In the genomic region with DNA sequence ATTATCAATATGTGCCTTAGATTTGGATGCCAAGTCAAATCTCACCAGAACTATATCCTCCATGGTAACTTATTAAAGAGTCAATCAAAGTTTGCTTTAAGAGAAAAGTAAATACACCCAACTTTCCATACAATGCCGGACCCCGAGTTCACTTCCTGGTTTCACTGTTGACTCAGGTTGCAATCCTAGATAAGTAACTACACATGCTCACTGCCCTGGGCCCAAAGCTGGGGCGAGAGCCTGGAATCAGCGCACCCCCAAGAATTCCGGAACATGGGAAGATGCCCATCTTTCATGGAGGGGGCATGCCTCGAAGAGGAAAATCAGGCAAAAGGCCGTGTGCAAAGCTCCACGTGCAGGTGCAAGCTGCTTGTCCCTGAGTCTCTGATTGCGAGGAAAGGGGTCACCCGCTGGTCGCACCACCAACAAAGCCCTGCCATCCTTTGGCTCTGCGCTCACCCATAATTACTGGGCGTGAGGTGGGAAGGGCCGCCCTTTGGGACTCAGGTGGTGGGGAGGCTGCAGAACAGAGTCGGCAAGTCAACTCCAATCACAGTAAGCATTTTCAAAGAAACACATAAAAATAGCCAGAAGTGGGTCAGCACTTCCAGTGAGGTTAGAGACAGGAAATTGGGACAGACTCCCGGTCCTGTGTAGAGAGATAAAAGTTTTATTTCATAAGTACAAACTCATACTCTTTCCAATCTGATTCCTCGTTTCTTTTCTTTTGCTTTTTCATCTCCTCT, we compare ENCODE assay signal across 1 cellular context.
TF ChIP-seq lines count a peak whose summit lies in the region.

No MANE protein-coding gene starts in this region.

TF ChIP-seq in K562, 482 proteins besides CTCF, POLR2A, EP300 and RAD21 (continued from another document):
- TF ChIP-seq FOXK2 (conservative IDR thresholded peaks at IDR 0.05 in 1 of 2, IDR thresholded peaks at IDR 0.05 in 1 of 2; ENCODE audit: low read depth in 2 of 2) = peak; percentile 83 to 90
- peak; percentile 42; the same call in 1 of the 2 replicates for TF ChIP-seq CBFA2T3 (IDR thresholded peaks at IDR 0.05)
- 0 out of 2 replicates have a peak, but pooled peaks have one; percentile 16 for TF ChIP-seq ETV1 (tag; conservative IDR thresholded peaks at IDR 0.05; ENCODE audit: low read depth)
- no peak for TF ChIP-seq NONO (IDR thresholded peaks at IDR 0.05; ENCODE audit: low read depth in 2 of 2, low read length in 1 of 2)
- TF ChIP-seq MECOM (CRISPR knock-in tag; IDR thresholded peaks at IDR 0.05) = peak; percentile 62; the same call in 1 of the 2 replicates
- peak; percentile 49; the same call in 1 of the 2 replicates for TF ChIP-seq RNF2 (IDR thresholded peaks at IDR 0.05)
- TF ChIP-seq, protein P1, sequence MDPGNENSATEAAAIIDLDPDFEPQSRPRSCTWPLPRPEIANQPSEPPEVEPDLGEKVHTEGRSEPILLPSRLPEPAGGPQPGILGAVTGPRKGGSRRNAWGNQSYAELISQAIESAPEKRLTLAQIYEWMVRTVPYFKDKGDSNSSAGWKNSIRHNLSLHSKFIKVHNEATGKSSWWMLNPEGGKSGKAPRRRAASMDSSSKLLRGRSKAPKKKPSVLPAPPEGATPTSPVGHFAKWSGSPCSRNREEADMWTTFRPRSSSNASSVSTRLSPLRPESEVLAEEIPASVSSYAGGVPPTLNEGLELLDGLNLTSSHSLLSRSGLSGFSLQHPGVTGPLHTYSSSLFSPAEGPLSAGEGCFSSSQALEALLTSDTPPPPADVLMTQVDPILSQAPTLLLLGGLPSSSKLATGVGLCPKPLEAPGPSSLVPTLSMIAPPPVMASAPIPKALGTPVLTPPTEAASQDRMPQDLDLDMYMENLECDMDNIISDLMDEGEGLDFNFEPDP (CRISPR knock-in tag; IDR thresholded peaks at IDR 0.05) = peak; percentile 60; the same call in 1 of the 2 replicates
- TF ChIP-seq TEAD4 (IDR thresholded peaks at IDR 0.05; ENCODE audit: low read length) = peak; percentile 37; the same call in 1 of the 2 replicates
- no peak for TF ChIP-seq TEAD4 (CRISPR knock-in tag; IDR thresholded peaks at IDR 0.05; ENCODE audit: borderline replicate concordance)
- TF ChIP-seq TCF3 (CRISPR knock-in tag; IDR thresholded peaks at IDR 0.05) = peak; percentile 12; the same call in 1 of the 2 replicates
- TF ChIP-seq KDM5B (IDR thresholded peaks at IDR 0.05; ENCODE audit: insufficient replicate concordance, low read depth, low read length) = no peak
- TF ChIP-seq, protein P2, sequence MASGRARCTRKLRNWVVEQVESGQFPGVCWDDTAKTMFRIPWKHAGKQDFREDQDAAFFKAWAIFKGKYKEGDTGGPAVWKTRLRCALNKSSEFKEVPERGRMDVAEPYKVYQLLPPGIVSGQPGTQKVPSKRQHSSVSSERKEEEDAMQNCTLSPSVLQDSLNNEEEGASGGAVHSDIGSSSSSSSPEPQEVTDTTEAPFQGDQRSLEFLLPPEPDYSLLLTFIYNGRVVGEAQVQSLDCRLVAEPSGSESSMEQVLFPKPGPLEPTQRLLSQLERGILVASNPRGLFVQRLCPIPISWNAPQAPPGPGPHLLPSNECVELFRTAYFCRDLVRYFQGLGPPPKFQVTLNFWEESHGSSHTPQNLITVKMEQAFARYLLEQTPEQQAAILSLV (tag; IDR thresholded peaks at IDR 0.05) = peak; percentile 19; the same call in 1 of the 2 replicates
- peak; percentile 60 for TF ChIP-seq DPF2 (IDR thresholded peaks at IDR 0.05)
- peak; percentile 89 for TF ChIP-seq ELF2 (CRISPR knock-in tag; IDR thresholded peaks at IDR 0.05)
- 0 out of 2 replicates have a peak, but pooled peaks have one; percentile 34 for TF ChIP-seq MTA2 (IDR thresholded peaks at IDR 0.05; ENCODE audit: low read depth)
- TF ChIP-seq, protein P3, sequence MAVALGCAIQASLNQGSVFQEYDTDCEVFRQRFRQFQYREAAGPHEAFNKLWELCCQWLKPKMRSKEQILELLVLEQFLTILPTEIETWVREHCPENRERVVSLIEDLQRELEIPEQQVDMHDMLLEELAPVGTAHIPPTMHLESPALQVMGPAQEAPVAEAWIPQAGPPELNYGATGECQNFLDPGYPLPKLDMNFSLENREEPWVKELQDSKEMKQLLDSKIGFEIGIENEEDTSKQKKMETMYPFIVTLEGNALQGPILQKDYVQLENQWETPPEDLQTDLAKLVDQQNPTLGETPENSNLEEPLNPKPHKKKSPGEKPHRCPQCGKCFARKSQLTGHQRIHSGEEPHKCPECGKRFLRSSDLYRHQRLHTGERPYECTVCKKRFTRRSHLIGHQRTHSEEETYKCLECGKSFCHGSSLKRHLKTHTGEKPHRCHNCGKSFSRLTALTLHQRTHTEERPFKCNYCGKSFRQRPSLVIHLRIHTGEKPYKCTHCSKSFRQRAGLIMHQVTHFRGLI (CRISPR knock-in tag; IDR thresholded peaks at IDR 0.05) = peak; percentile 52; the same call in 1 of the 2 replicates
- TF ChIP-seq ZNF239 (CRISPR knock-in tag; IDR thresholded peaks at IDR 0.05) = 0 out of 2 replicates have a peak, but pooled peaks have one; percentile 38
- 0 out of 2 replicates have a peak, but pooled peaks have one; percentile 38 for TF ChIP-seq PHTF2 (CRISPR knock-in tag; IDR thresholded peaks at IDR 0.05)
- peak; percentile 62; the same call in 1 of the 2 replicates for TF ChIP-seq FOXJ2 (tag; IDR thresholded peaks at IDR 0.05)
- no peak for TF ChIP-seq ZNF431 (CRISPR knock-in tag; IDR thresholded peaks at IDR 0.05)
- TF ChIP-seq, protein P4, sequence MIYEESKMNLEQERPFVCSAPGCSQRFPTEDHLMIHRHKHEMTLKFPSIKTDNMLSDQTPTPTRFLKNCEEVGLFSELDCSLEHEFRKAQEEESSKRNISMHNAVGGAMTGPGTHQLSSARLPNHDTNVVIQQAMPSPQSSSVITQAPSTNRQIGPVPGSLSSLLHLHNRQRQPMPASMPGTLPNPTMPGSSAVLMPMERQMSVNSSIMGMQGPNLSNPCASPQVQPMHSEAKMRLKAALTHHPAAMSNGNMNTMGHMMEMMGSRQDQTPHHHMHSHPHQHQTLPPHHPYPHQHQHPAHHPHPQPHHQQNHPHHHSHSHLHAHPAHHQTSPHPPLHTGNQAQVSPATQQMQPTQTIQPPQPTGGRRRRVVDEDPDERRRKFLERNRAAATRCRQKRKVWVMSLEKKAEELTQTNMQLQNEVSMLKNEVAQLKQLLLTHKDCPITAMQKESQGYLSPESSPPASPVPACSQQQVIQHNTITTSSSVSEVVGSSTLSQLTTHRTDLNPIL (CRISPR knock-in tag; IDR thresholded peaks at IDR 0.05) = peak; percentile 77; the same call in 1 of the 2 replicates
- TF ChIP-seq, protein P5, sequence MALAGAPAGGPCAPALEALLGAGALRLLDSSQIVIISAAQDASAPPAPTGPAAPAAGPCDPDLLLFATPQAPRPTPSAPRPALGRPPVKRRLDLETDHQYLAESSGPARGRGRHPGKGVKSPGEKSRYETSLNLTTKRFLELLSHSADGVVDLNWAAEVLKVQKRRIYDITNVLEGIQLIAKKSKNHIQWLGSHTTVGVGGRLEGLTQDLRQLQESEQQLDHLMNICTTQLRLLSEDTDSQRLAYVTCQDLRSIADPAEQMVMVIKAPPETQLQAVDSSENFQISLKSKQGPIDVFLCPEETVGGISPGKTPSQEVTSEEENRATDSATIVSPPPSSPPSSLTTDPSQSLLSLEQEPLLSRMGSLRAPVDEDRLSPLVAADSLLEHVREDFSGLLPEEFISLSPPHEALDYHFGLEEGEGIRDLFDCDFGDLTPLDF (CRISPR knock-in tag; IDR thresholded peaks at IDR 0.05) = no peak
- TF ChIP-seq, protein P6, sequence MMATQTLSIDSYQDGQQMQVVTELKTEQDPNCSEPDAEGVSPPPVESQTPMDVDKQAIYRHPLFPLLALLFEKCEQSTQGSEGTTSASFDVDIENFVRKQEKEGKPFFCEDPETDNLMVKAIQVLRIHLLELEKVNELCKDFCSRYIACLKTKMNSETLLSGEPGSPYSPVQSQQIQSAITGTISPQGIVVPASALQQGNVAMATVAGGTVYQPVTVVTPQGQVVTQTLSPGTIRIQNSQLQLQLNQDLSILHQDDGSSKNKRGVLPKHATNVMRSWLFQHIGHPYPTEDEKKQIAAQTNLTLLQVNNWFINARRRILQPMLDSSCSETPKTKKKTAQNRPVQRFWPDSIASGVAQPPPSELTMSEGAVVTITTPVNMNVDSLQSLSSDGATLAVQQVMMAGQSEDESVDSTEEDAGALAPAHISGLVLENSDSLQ (IDR thresholded peaks at IDR 0.05) = peak; percentile 68; the same call in 1 of the 2 replicates
- TF ChIP-seq BACH1 (tag; IDR thresholded peaks at IDR 0.05) = peak; percentile 67; the same call in 1 of the 2 replicates
